17 cellular contexts compared by ENCODE assay signal in the genomic region with DNA sequence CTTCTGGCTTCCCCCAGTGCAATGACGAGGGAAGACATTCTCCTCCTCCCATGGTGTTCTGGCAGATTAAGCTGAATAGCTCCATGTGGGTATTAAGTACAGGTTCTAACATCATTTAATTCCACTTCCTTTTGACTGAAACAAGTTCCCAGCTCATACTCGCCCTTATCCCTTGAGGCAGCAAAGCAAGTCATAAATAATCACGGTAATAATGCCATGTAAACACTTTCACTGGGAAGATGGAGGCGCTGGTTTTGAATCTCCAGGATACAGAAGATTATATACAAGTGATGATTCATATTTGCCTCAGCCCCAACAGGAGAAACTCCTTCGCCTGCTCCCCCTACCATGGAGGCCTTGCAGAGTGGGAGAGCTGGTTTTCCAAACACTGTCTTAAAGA.
DNase-seq lines count a peak whose midpoint lies in the region; ATAC-seq and TF ChIP-seq lines count a peak whose summit lies in the region.
"Had no signal": no experiment of that assay in that cellular context is flagged by ENCODE, and none has a peak within 500 bp of the region (broad histone marks: within the 10 kb centered on the region; RNA-seq: fewer than 3 reads in every experiment).

No MANE protein-coding gene starts in this region.

- peak; percentile 19 for DNase-seq in H4 (ENCODE audit: low spot score)
- peak; percentile 45 for DNase-seq in NCI-H1417 treated with DMSO at 0.1 percent for 48 hours (lab: John Stamatoyannopoulos, UW)
- DNase-seq in caudate nucleus (lab: John Stamatoyannopoulos, UW) = peak in 1 of 61 donors; percentile 22
- peak; percentile 56 for DNase-seq in prostate gland (ENCODE audit: low spot score)
- DNase-seq in psoas muscle = no peak
- DNase-seq in occipital lobe (lab: John Stamatoyannopoulos, UW) = no peak
- no peak for DNase-seq in stimulated activated CD4-positive, alpha-beta T cell treated with anti-CD3 and anti-CD28 coated beads, Interleukin-2, amount 100 ng/mL, for 24 hours
- DNase-seq: activated CD4-positive, alpha-beta T cell treated with anti-CD3 and anti-CD28 coated beads for 1 hour; CD4-positive, alpha-beta T cell; effector memory CD8-positive, alpha-beta T cell; heart right ventricle; left lung; right lobe of liver; stimulated activated naive CD8-positive, alpha-beta T cell treated with anti-CD3 and anti-CD28 coated beads, Interleukin-15, Interleukin-2, amounts not matched to agents 100 U/mL and 50 U/mL, for 24 hours had no signal

- no peaks in the 10 kb centered on the region for H3K36me3 ChIP-seq in prostate gland
- no peaks in the 10 kb centered on the region for H3K36me3 ChIP-seq in psoas muscle (ENCODE audit: insufficient read depth in 1 of 2, low read depth in 1 of 2)
- H3K36me3 ChIP-seq: ascending aorta, heart right ventricle, left lung, right lobe of liver had no signal

- H3K27me3 ChIP-seq in prostate gland (replicated peaks; ENCODE audit: insufficient read depth) (no peaks in the 10 kb centered on the region), psoas muscle (ENCODE audit: insufficient read depth in 3 of 3, low read length in 2 of 3) (no peaks in the 10 kb centered on the region)
- H3K27me3 ChIP-seq: ascending aorta, left lung, right lobe of liver had no signal

- WGBS in prostate gland = 35% methylated on average over 5 of the region's 5 CpGs
- WGBS in psoas muscle, 3 donors = 64 to 73% (median 68%) methylated on average over 5 of the region's 5 CpGs

- H3K27ac ChIP-seq in caudate nucleus (ENCODE audit: low read depth, low read length) (peak overlapping the region; percentile 28), prostate gland (no peak overlapping the region), psoas muscle (no peak overlapping the region)
- H3K27ac ChIP-seq: ascending aorta, heart right ventricle, left lung, right lobe of liver had no signal

- ATAC-seq in psoas muscle = no peak
- ATAC-seq: effector memory CD8-positive, alpha-beta T cell; heart right ventricle; K562; left lung; natural killer cell treated with Interleukin-12 subunit alpha and Interleukin-12 subunit beta and Interleukin-15 and Interleukin-18, amount 100 ng/mL, for 72 hours; right lobe of liver; stimulated activated naive CD8-positive, alpha-beta T cell treated with anti-CD3 and anti-CD28 coated beads, Interleukin-15, Interleukin-2, amounts not matched to agents 100 U/mL and 50 U/mL, for 24 hours had no signal

- no peak for TF ChIP-seq POLR2A in prostate gland (IDR thresholded peaks at IDR 0.05)

- H3K9me3 ChIP-seq in prostate gland (no peaks in the 10 kb centered on the region), psoas muscle (no peaks in the 10 kb centered on the region)
- H3K9me3 ChIP-seq: ascending aorta, heart right ventricle, left lung, right lobe of liver had no signal

- H3K4me1 ChIP-seq in prostate gland (replicated peaks) (no peaks in the 10 kb centered on the region), psoas muscle (no peaks in the 10 kb centered on the region)
- H3K4me1 ChIP-seq: ascending aorta, heart right ventricle, left lung, right lobe of liver had no signal

- H3K4me3 ChIP-seq in prostate gland (no peak overlapping the region), psoas muscle (no peak overlapping the region)
- H3K4me3 ChIP-seq: ascending aorta, heart right ventricle, K562, left lung, right lobe of liver had no signal

- TF ChIP-seq CTCF in prostate gland (IDR thresholded peaks at IDR 0.05) (no peak), psoas muscle (IDR thresholded peaks at IDR 0.05) (no peak)

- intact Hi-C loops in prostate gland (cut with DNase I) (no loop called here), psoas muscle (cut with DNase I) (loop anchor here in 1 of 2 donors (10.0 kb wide), 1 partner anchor 335 kb away; no protein-coding TSS in a partner anchor)

Comparison
In these comparisons a context has a peak if more than half of its experiments do, and no peak if none do; other contexts are left out.
1. DNase-seq: peak in H4 (single experiment), NCI-H1417 treated with DMSO at 0.1 percent for 48 hours (single experiment) and prostate gland (single experiment); none in psoas muscle (0 of 2), occipital lobe (single experiment) and stimulated activated CD4-positive, alpha-beta T cell treated with anti-CD3 and anti-CD28 coated beads, Interleukin-2, amount 100 ng/mL, for 24 hours (0 of 2).